In the genomic region with DNA sequence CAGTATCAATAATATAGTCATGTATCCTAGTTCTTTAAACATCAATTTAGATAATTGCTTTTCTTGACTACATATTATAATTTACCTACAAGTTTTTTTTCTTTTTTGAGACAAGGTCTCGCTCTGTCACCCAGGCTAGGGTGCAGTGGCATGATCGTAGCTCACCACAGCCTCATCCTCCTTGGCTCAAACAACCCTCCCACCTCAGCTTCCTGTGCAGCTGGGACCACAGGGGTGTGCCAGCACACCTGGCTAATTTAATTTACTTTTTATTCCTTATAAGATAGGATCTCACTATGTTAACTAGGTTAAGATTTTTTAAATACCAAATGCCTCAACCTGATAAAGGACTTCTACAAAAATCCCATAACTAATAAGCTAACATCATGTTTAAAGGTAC, we compare ENCODE assay signal across 15 cellular contexts. TPM values are rescaled to one million over a fixed set of nuclear protein-coding genes. Genes with fewer than 3 reads are reported as not detected.
DNase-seq lines count a peak whose midpoint lies in the region; ATAC-seq and TF ChIP-seq lines count a peak whose summit lies in the region.
"Had no signal": no experiment of that assay in that cellular context is flagged by ENCODE, and none has a peak within 500 bp of the region (broad histone marks: within the 10 kb centered on the region; RNA-seq: fewer than 3 reads in every experiment).

No MANE protein-coding gene starts in this region.

- H3K27me3 Mint-ChIP-seq in activated T-cell treated with anti-CD3 and anti-CD28 coated beads, Interleukin-2, amount 50 U/mL, for 4 hours (ENCODE audit: low read depth) = no peaks in the 10 kb centered on the region

- no peak for TF ChIP-seq CTCF in left ventricle myocardium inferior (IDR thresholded peaks at IDR 0.05; ENCODE audit: borderline replicate concordance)
- no peak for TF ChIP-seq CTCF in lower leg skin (IDR thresholded peaks at IDR 0.05)

- H3K27ac ChIP-seq in left ventricle myocardium inferior (replicated peaks) = peak overlapping the region; percentile 70
- H3K27ac ChIP-seq: gastroesophageal sphincter had no signal

- H3K4me1 Mint-ChIP-seq in activated T-cell treated with anti-CD3 and anti-CD28 coated beads, Interleukin-2, amount 50 U/mL, for 4 hours (ENCODE audit: low read depth) = peaks cover 29% of the 10 kb centered on the region

- WGBS in lower leg skin, 2 donors = 51 to 55% methylated on average over 2 of the region's 2 CpGs

- peaks cover 11% of the 10 kb centered on the region for H3K36me3 Mint-ChIP-seq in activated T-cell treated with anti-CD3 and anti-CD28 coated beads, Interleukin-2, amount 50 U/mL, for 4 hours (ENCODE audit: insufficient read depth)

- peak overlapping the region; percentile 38 for H3K4me3 Mint-ChIP-seq in activated T-cell treated with anti-CD3 and anti-CD28 coated beads, Interleukin-2, amount 50 U/mL, for 4 hours

- DNase-seq in left ventricle myocardium inferior (no peak), left cardiac atrium (no peak), DMS153 (lab: John Stamatoyannopoulos, UW) (no peak), lower leg skin (ENCODE audit: low spot score in 2 of 2) (no peak)
- DNase-seq in activated T-cell treated with anti-CD3 and anti-CD28 coated beads, Interleukin-2, amount 50 U/mL, for 4 hours = peak; percentile 18
- peak; percentile 5 for DNase-seq in stimulated activated CD8-positive, alpha-beta memory T cell treated with anti-CD3 and anti-CD28 coated beads, Interleukin-15, amount 100 ng/mL, for 1 hour (ENCODE audit: low read depth)
- DNase-seq: left colon, MV-4-11, NCI-H748 treated with DMSO at 0.1 percent for 48 hours, occipital lobe, SK-N-SH, substantia nigra had no signal

- ATAC-seq in left cardiac atrium (no peak), HG03196 (IDR thresholded peaks at IDR 0.05; ENCODE audit: unreplicated experiment) (peak; percentile 68), HG02885 (IDR thresholded peaks at IDR 0.05; ENCODE audit: poor library complexity, unreplicated experiment) (no peak)
- peak in 1 of 2 donors; percentile 46 for ATAC-seq in activated T-cell treated with anti-CD3 and anti-CD28 coated beads, Interleukin-2, amount 50 U/mL, for 4 hours
- ATAC-seq: gastroesophageal sphincter, left colon had no signal

- H3K4me3 ChIP-seq in left ventricle myocardium inferior (no peak overlapping the region), lower leg skin (ENCODE audit: low read depth, poor library complexity, severe bottlenecking) (no peak overlapping the region)
- H3K4me3 ChIP-seq: gastroesophageal sphincter had no signal

- no peaks in the 10 kb centered on the region for H3K27me3 ChIP-seq in left ventricle myocardium inferior (ENCODE audit: low read depth)
- H3K27me3 ChIP-seq: gastroesophageal sphincter had no signal

- intact Hi-C loops in left ventricle myocardium inferior (cut with micrococcal nuclease) = no loop called here
- intact Hi-C loops in left cardiac atrium (cut with DNase I) = no loop called here
- intact Hi-C loops in lower leg skin (cut with DNase I; ENCODE audit: low total_unique reads) = no loop called here

- H3K36me3 ChIP-seq in left ventricle myocardium inferior = peaks cover 17% of the 10 kb centered on the region

- no peaks in the 10 kb centered on the region for H3K9me3 Mint-ChIP-seq in activated T-cell treated with anti-CD3 and anti-CD28 coated beads, Interleukin-2, amount 50 U/mL, for 4 hours

- no peak for TF ChIP-seq POLR2A in lower leg skin (IDR thresholded peaks at IDR 0.05)

- H3K4me1 ChIP-seq in left ventricle myocardium inferior = peaks cover 32% of the 10 kb centered on the region

- H3K9me3 ChIP-seq in left ventricle myocardium inferior (replicated peaks) = no peaks in the 10 kb centered on the region
- H3K9me3 ChIP-seq: gastroesophageal sphincter, SK-N-SH had no signal

RNA-seq across cellular contexts. Expression of gene UIMC1, which starts 21.1 kb away (rescaled TPM):
- total RNA-seq in left ventricle myocardium inferior (30.7 TPM), left cardiac atrium (10 to 100 TPM; 25.4 to 32.1 TPM), lower leg skin (10 to 100 TPM; 18.2 to 31.0 (median 29.2) TPM)
- 10 to 100 TPM; 51.7 to 64.2 (median 57.1) TPM for total RNA-seq in activated T-cell treated with anti-CD3 and anti-CD28 coated beads, Interleukin-2, amount 50 U/mL, for 4 hours

RNA-seq across cellular contexts. Expression of gene ZNF346, which starts 37.0 kb away (rescaled TPM):
- total RNA-seq in left ventricle myocardium inferior = 8.5 TPM
- 10 to 100 TPM in 1 of 2 donors, 1 to 10 TPM in 1; 9.9 to 11.6 TPM for total RNA-seq in left cardiac atrium
- 10 to 100 TPM; 18.7 to 21.7 (median 21.3) TPM for total RNA-seq in activated T-cell treated with anti-CD3 and anti-CD28 coated beads, Interleukin-2, amount 50 U/mL, for 4 hours
- total RNA-seq in lower leg skin = 10 to 100 TPM in 3 of 4 donors, 1 to 10 TPM in 1; 8.4 to 21.6 (median 16.3) TPM

Comparison
In these comparisons a context has a peak if more than half of its experiments do, and no peak if none do; other contexts are left out.
1. DNase-seq: peak in activated T-cell treated with anti-CD3 and anti-CD28 coated beads, Interleukin-2, amount 50 U/mL, for 4 hours (single experiment) and stimulated activated CD8-positive, alpha-beta memory T cell treated with anti-CD3 and anti-CD28 coated beads, Interleukin-15, amount 100 ng/mL, for 1 hour (single experiment); none in left ventricle myocardium inferior (single experiment), left cardiac atrium (single experiment), DMS153 (single experiment) and lower leg skin (0 of 2).